8 cellular contexts compared by ENCODE assay signal in genomic region chr2:99066602-99067001, GRCh38.
A peak's percentile ranks its signal among the peaks of the same experiment; 100 is the strongest.
DNase-seq lines count a peak whose midpoint lies in the region; ATAC-seq lines count a peak whose summit lies in the region.

No MANE protein-coding gene starts in this region.

- H3K36me3 Mint-ChIP-seq in activated naive CD8-positive, alpha-beta T cell treated with anti-CD3 and anti-CD28 coated beads, Interleukin-2, amount 10 ng/mL, durations not matched to agents 7 days and 5 days = no peaks in the 10 kb centered on the region

- POLR2A ChIA-PET in activated naive CD8-positive, alpha-beta T cell treated with anti-CD3 and anti-CD28 coated beads, Interleukin-2, amount 10 ng/mL, durations not matched to agents 7 days and 5 days (lab: Charles Lee) = no interaction called here

- peak; percentile 95 for ATAC-seq in HG03108 (IDR thresholded peaks at IDR 0.05; ENCODE audit: unreplicated experiment)
- ATAC-seq in activated naive CD8-positive, alpha-beta T cell treated with anti-CD3 and anti-CD28 coated beads, Interleukin-2, amount 10 ng/mL, durations not matched to agents 7 days and 5 days (ENCODE audit: low read depth) = peak; percentile 98

- H3K9me3 Mint-ChIP-seq in activated naive CD8-positive, alpha-beta T cell treated with anti-CD3 and anti-CD28 coated beads, Interleukin-2, amount 10 ng/mL, durations not matched to agents 7 days and 5 days = no peaks in the 10 kb centered on the region

- H3K4me1 Mint-ChIP-seq in activated naive CD8-positive, alpha-beta T cell treated with anti-CD3 and anti-CD28 coated beads, Interleukin-2, amount 10 ng/mL, durations not matched to agents 7 days and 5 days = no peaks in the 10 kb centered on the region

- H3K27me3 Mint-ChIP-seq in activated naive CD8-positive, alpha-beta T cell treated with anti-CD3 and anti-CD28 coated beads, Interleukin-2, amount 10 ng/mL, durations not matched to agents 7 days and 5 days = peaks cover 6% of the 10 kb centered on the region

- peak; percentile 40 for DNase-seq in DMS79 (lab: John Stamatoyannopoulos, UW)
- DNase-seq in GM19240 (ENCODE audit: insufficient read length, low spot score) = peak; percentile 29
- peak; percentile 13 for DNase-seq in NCI-H510A (lab: John Stamatoyannopoulos, UW)
- no peak for DNase-seq in activated naive CD8-positive, alpha-beta T cell treated with anti-CD3 and anti-CD28 coated beads, Interleukin-2, amount 10 ng/mL, durations not matched to agents 7 days and 5 days
- DNase-seq in iPS-NIHi11 (ENCODE audit: low spot score) = peak; percentile 32
- DNase-seq in stromal cell of bone marrow (ENCODE audit: low read depth) = peak; percentile 39
- DNase-seq in stimulated activated CD8-positive, alpha-beta memory T cell treated with anti-CD3 and anti-CD28 coated beads, Interleukin-4, amount 100 ng/mL, for 48 hours = no peak

- H3K27ac Mint-ChIP-seq in activated naive CD8-positive, alpha-beta T cell treated with anti-CD3 and anti-CD28 coated beads, Interleukin-2, amount 10 ng/mL, durations not matched to agents 7 days and 5 days = no peak overlapping the region

- H3K4me3 Mint-ChIP-seq in activated naive CD8-positive, alpha-beta T cell treated with anti-CD3 and anti-CD28 coated beads, Interleukin-2, amount 10 ng/mL, durations not matched to agents 7 days and 5 days = no peak overlapping the region

Comparison
In these comparisons a context has a peak if more than half of its experiments do, and no peak if none do; other contexts are left out.
1. DNase-seq: peak in DMS79 (single experiment), GM19240 (single experiment), NCI-H510A (single experiment), iPS-NIHi11 (single experiment) and stromal cell of bone marrow (single experiment); none in activated naive CD8-positive, alpha-beta T cell treated with anti-CD3 and anti-CD28 coated beads, Interleukin-2, amount 10 ng/mL, durations not matched to agents 7 days and 5 days (single experiment) and stimulated activated CD8-positive, alpha-beta memory T cell treated with anti-CD3 and anti-CD28 coated beads, Interleukin-4, amount 100 ng/mL, for 48 hours (single experiment).